ENCODE assay signal across 31 cellular contexts in genomic region chr2:75702593-75702992, GRCh38.
"Had no signal": no experiment of that assay in that cellular context is flagged by ENCODE, and none has a peak within 500 bp of the region (broad histone marks: within the 10 kb centered on the region; RNA-seq: fewer than 3 reads in every experiment).

No MANE protein-coding gene starts in this region.

- H3K9me3 ChIP-seq: body of pancreas, esophagus muscularis mucosa, gastrocnemius medialis had no signal

- ATAC-seq: activated CD4-positive, CD25-positive, alpha-beta regulatory T cell treated with anti-CD3 and anti-CD28 coated beads, Interleukin-2, amount 50 U/mL, for 24 hours; activated T-cell treated with anti-CD3 and anti-CD28 coated beads, Interleukin-2, amount 50 U/mL, for 4 hours; body of pancreas; effector memory CD8-positive, alpha-beta T cell; foreskin keratinocyte; gastrocnemius medialis; heart left ventricle; T-cell had no signal

- H3K27ac Mint-ChIP-seq: activated B cell treated with CpG ODN at 0.5 μM for 24 hours; activated CD4-positive, alpha-beta memory T cell treated with anti-CD3 and anti-CD28 coated beads, Interleukin-2, amount 10 ng/mL, durations not matched to agents 7 days and 5 days; activated CD4-positive, alpha-beta T cell treated with anti-CD3 and anti-CD28 coated beads, Interleukin-2, amount 10 ng/mL, durations not matched to agents 24 days and 14 days; activated naive CD4-positive, alpha-beta T cell treated with anti-CD3 and anti-CD28 coated beads for 36 hours; activated naive CD4-positive, alpha-beta T cell treated with anti-CD3 and anti-CD28 coated beads, Interleukin-2, amount 50 U/mL, for 72 hours; activated T-helper 1 cell treated with anti-CD3 and anti-CD28 coated beads, Interleukin-12 subunit alpha, Interleukin-12 subunit beta, Interleukin-2, Interleukin-4 antibody, amounts not matched to agents 30 ng/mL and 10 ng/mL and 1 ng/mL, durations not matched to agents 14 hours and 24 hours and 36 hours; activated T-helper 2 cell treated with anti-CD3 and anti-CD28 coated beads, Interferon-gamma antibody, Interleukin-2, Interleukin-4, amounts not matched to agents 10 μg/mL and 5 μg/mL and 100 μg/mL, durations not matched to agents 14 hours and 24 hours and 36 hours; effector memory CD8-positive, alpha-beta T cell; T-cell; T-helper 1 cell treated with Interleukin-12 subunit alpha and Interleukin-12 subunit beta and Interleukin-4 antibody, amounts not matched to agents 30 μg/mL and 1 μg/mL, for 36 hours had no signal

- H3K4me1 Mint-ChIP-seq: activated B cell treated with CpG ODN at 0.5 μM for 24 hours had no signal

- H3K27me3 ChIP-seq: adrenal gland, body of pancreas, esophagus muscularis mucosa, foreskin keratinocyte, gastrocnemius medialis, heart left ventricle had no signal

- H3K9me3 Mint-ChIP-seq: activated B cell treated with CpG ODN at 0.5 μM for 24 hours; activated CD4-positive, alpha-beta memory T cell treated with anti-CD3 and anti-CD28 coated beads, Interleukin-2, amount 10 ng/mL, durations not matched to agents 7 days and 5 days; activated CD4-positive, alpha-beta T cell treated with anti-CD3 and anti-CD28 coated beads, Interleukin-2, amount 10 ng/mL, durations not matched to agents 24 days and 14 days; activated naive CD4-positive, alpha-beta T cell treated with anti-CD3 and anti-CD28 coated beads for 36 hours; activated naive CD4-positive, alpha-beta T cell treated with anti-CD3 and anti-CD28 coated beads, Interleukin-2, amount 50 U/mL, for 72 hours; activated T-cell treated with anti-CD3 and anti-CD28 coated beads, Interleukin-2, amount 50 U/mL, for 4 hours; activated T-helper 2 cell treated with anti-CD3 and anti-CD28 coated beads, Interferon-gamma antibody, Interleukin-2, Interleukin-4, amounts not matched to agents 10 μg/mL and 5 μg/mL and 100 μg/mL, durations not matched to agents 14 hours and 24 hours and 36 hours; effector memory CD8-positive, alpha-beta T cell; T-cell had no signal

- H3K4me3 ChIP-seq: adrenal gland, body of pancreas, esophagus muscularis mucosa, gastrocnemius medialis, heart left ventricle had no signal

- DNase-seq: activated B cell treated with CpG ODN at 0.5 μM for 24 hours; activated CD4-positive, alpha-beta memory T cell treated with anti-CD3 and anti-CD28 coated beads, Interleukin-2, amount 10 ng/mL, durations not matched to agents 7 days and 5 days; activated CD4-positive, alpha-beta T cell treated with anti-CD3 and anti-CD28 coated beads, Interleukin-2, amount 10 ng/mL, durations not matched to agents 24 days and 14 days; activated CD8-positive, alpha-beta memory T cell treated with anti-CD3 and anti-CD28 coated beads, Interleukin-2, amount 50 U/mL, for 48 hours; activated effector memory CD4-positive, alpha-beta T cell treated with anti-CD3 and anti-CD28 coated beads, Interleukin-2, amount 50 U/mL, for 16 hours; activated naive CD4-positive, alpha-beta T cell treated with anti-CD3 and anti-CD28 coated beads for 36 hours; activated T-cell treated with anti-CD3 and anti-CD28 coated beads, Interleukin-2, amount 50 U/mL, for 4 hours; adrenal gland; amygdala; aorta; body of pancreas; caudate nucleus; cortex of kidney; dermis blood vessel endothelial cell; effector CD4-positive, alpha-beta T cell; effector memory CD8-positive, alpha-beta T cell; erythroblast; foreskin keratinocyte; gastrocnemius medialis; glutamatergic neuron; heart left ventricle; SW 1271; T-cell; T1000; WERI-Rb-1 had no signal

- H3K27me3 Mint-ChIP-seq: activated B cell treated with CpG ODN at 0.5 μM for 24 hours; activated CD4-positive, alpha-beta memory T cell treated with anti-CD3 and anti-CD28 coated beads, Interleukin-2, amount 10 ng/mL, durations not matched to agents 7 days and 5 days; activated CD4-positive, alpha-beta T cell treated with anti-CD3 and anti-CD28 coated beads, Interleukin-2, amount 10 ng/mL, durations not matched to agents 24 days and 14 days; effector memory CD8-positive, alpha-beta T cell; T-cell had no signal

- H3K27ac ChIP-seq: adrenal gland, body of pancreas, esophagus muscularis mucosa, foreskin keratinocyte, gastrocnemius medialis, heart left ventricle, WERI-Rb-1 had no signal

- H3K4me1 ChIP-seq: body of pancreas had no signal

- H3K4me3 Mint-ChIP-seq: activated B cell treated with CpG ODN at 0.5 μM for 24 hours; activated CD4-positive, alpha-beta memory T cell treated with anti-CD3 and anti-CD28 coated beads, Interleukin-2, amount 10 ng/mL, durations not matched to agents 7 days and 5 days; activated CD4-positive, alpha-beta T cell treated with anti-CD3 and anti-CD28 coated beads, Interleukin-2, amount 10 ng/mL, durations not matched to agents 24 days and 14 days; activated naive CD4-positive, alpha-beta T cell treated with anti-CD3 and anti-CD28 coated beads for 36 hours; activated T-cell treated with anti-CD3 and anti-CD28 coated beads, Interleukin-2, amount 50 U/mL, for 4 hours; activated T-helper 1 cell treated with anti-CD3 and anti-CD28 coated beads, Interleukin-12 subunit alpha, Interleukin-12 subunit beta, Interleukin-2, Interleukin-4 antibody, amounts not matched to agents 30 ng/mL and 10 ng/mL and 1 ng/mL, durations not matched to agents 14 hours and 24 hours and 36 hours; effector memory CD8-positive, alpha-beta T cell; T-cell; T-helper 1 cell treated with Interleukin-12 subunit alpha and Interleukin-12 subunit beta and Interleukin-4 antibody, amounts not matched to agents 30 μg/mL and 1 μg/mL, for 36 hours had no signal
